Comparison of ENCODE assay signal across 11 cellular contexts in the genomic region with DNA sequence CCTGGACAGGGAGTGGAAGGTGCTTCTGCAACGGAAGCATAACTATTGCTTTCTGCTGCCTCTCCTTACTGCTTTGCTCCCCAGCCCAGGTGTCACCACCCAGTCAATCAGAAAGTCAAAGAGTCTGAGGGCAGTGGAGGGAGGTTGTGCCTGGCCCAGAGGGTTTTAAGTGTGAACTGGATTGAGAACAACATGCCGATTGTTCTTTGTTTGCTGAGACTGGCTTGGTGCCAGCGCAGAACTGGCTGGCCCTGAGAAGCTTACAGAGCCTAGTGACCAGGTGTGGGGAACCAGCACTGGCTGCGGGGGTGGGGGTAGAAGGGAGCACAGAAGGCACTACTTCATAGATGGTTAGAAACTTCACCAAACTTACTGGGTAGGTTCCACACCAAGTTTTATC. TPM values are rescaled to one million over a fixed set of nuclear protein-coding genes. Genes with fewer than 3 reads are reported as not detected.
DNase-seq lines count a peak whose midpoint lies in the region; ATAC-seq and TF ChIP-seq lines count a peak whose summit lies in the region.
"Had no signal": no experiment of that assay in that cellular context is flagged by ENCODE, and none has a peak within 500 bp of the region (broad histone marks: within the 10 kb centered on the region; RNA-seq: fewer than 3 reads in every experiment).

No MANE protein-coding gene starts in this region.

- H3K27me3 ChIP-seq in prostate gland (replicated peaks; ENCODE audit: insufficient read depth): no peaks in the 10 kb centered on the region

- intact Hi-C loops in prostate gland (cut with DNase I): no loop called here

- TF ChIP-seq POLR2A in prostate gland (IDR thresholded peaks at IDR 0.05): no peak

- peaks cover 19 to 56% of the 10 kb centered on the region in 2 donors for H3K36me3 Mint-ChIP-seq in stimulated activated naive B cell treated with anti-CD40 and anti-IgM and Interleukin-4, amounts not matched to agents 10 μg/mL and 1 μg/mL and 100 μg/mL, for 72 hours
- H3K36me3 Mint-ChIP-seq in activated T-cell treated with anti-CD3 and anti-CD28 coated beads, Interleukin-2, amount 50 U/mL, for 4 hours (ENCODE audit: insufficient read depth): peaks cover 8% of the 10 kb centered on the region
- H3K36me3 Mint-ChIP-seq: stimulated activated effector memory CD8-positive, alpha-beta T cell treated with anti-CD3 and anti-CD28 coated beads, Interleukin-12 subunit alpha, Interleukin-12 subunit beta, amount 100 ng/mL, for 72 hours had no signal

- H3K4me3 Mint-ChIP-seq in stimulated activated naive B cell treated with anti-CD40 and anti-IgM and Interleukin-4, amounts not matched to agents 10 μg/mL and 1 μg/mL and 100 μg/mL, for 72 hours: no peak overlapping the region
- H3K4me3 Mint-ChIP-seq in activated T-cell treated with anti-CD3 and anti-CD28 coated beads, Interleukin-2, amount 50 U/mL, for 4 hours: no peak overlapping the region
- H3K4me3 Mint-ChIP-seq: stimulated activated effector memory CD8-positive, alpha-beta T cell treated with anti-CD3 and anti-CD28 coated beads, Interleukin-12 subunit alpha, Interleukin-12 subunit beta, amount 100 ng/mL, for 72 hours had no signal

- H3K4me1 Mint-ChIP-seq in stimulated activated naive B cell treated with anti-CD40 and anti-IgM and Interleukin-4, amounts not matched to agents 10 μg/mL and 1 μg/mL and 100 μg/mL, for 72 hours: peaks cover 3 to 7% of the 10 kb centered on the region in 2 donors
- peaks cover 2% of the 10 kb centered on the region for H3K4me1 Mint-ChIP-seq in activated T-cell treated with anti-CD3 and anti-CD28 coated beads, Interleukin-2, amount 50 U/mL, for 4 hours (ENCODE audit: low read depth)

- DNase-seq in NCI-H526 (lab: John Stamatoyannopoulos, UW) (peak; percentile 94 to 96), foreskin melanocyte (peak; percentile 6), prostate gland (ENCODE audit: low spot score) (peak; percentile 60)
- DNase-seq in stimulated activated naive B cell treated with anti-CD40 and anti-IgM and Interleukin-4, amounts not matched to agents 10 μg/mL and 1 μg/mL and 100 μg/mL, for 72 hours: no peak
- DNase-seq in activated T-cell treated with anti-CD3 and anti-CD28 coated beads, Interleukin-2, amount 50 U/mL, for 4 hours: no peak

- H3K9me3 ChIP-seq in prostate gland: no peaks in the 10 kb centered on the region

- no peak overlapping the region for H3K4me3 ChIP-seq in prostate gland
- H3K4me3 ChIP-seq: skin epidermis had no signal

- TF ChIP-seq CTCF in prostate gland (IDR thresholded peaks at IDR 0.05): no peak

- 32% methylated on average over 4 of the region's 4 CpGs for WGBS in prostate gland

- H3K27ac Mint-ChIP-seq in stimulated activated naive B cell treated with anti-CD40 and anti-IgM and Interleukin-4, amounts not matched to agents 10 μg/mL and 1 μg/mL and 100 μg/mL, for 72 hours: no peak overlapping the region
- H3K27ac Mint-ChIP-seq: stimulated activated effector memory CD8-positive, alpha-beta T cell treated with anti-CD3 and anti-CD28 coated beads, Interleukin-12 subunit alpha, Interleukin-12 subunit beta, amount 100 ng/mL, for 72 hours had no signal

- no peak overlapping the region for H3K27ac ChIP-seq in prostate gland
- H3K27ac ChIP-seq: epithelial cell of prostate, skin epidermis had no signal

- H3K36me3 ChIP-seq in prostate gland: no peaks in the 10 kb centered on the region

- H3K27me3 Mint-ChIP-seq in stimulated activated naive B cell treated with anti-CD40 and anti-IgM and Interleukin-4, amounts not matched to agents 10 μg/mL and 1 μg/mL and 100 μg/mL, for 72 hours: peaks cover 0 to 2% of the 10 kb centered on the region in 2 donors
- H3K27me3 Mint-ChIP-seq in activated T-cell treated with anti-CD3 and anti-CD28 coated beads, Interleukin-2, amount 50 U/mL, for 4 hours (ENCODE audit: low read depth): no peaks in the 10 kb centered on the region

- peaks cover 23 to 25% of the 10 kb centered on the region in 2 donors for H3K9me3 Mint-ChIP-seq in stimulated activated naive B cell treated with anti-CD40 and anti-IgM and Interleukin-4, amounts not matched to agents 10 μg/mL and 1 μg/mL and 100 μg/mL, for 72 hours
- peaks cover 23% of the 10 kb centered on the region for H3K9me3 Mint-ChIP-seq in activated T-cell treated with anti-CD3 and anti-CD28 coated beads, Interleukin-2, amount 50 U/mL, for 4 hours

- ATAC-seq in GM18868 (IDR thresholded peaks at IDR 0.05; ENCODE audit: unreplicated experiment): peak; percentile 72
- no peak for ATAC-seq in stimulated activated naive B cell treated with anti-CD40 and anti-IgM and Interleukin-4, amounts not matched to agents 10 μg/mL and 1 μg/mL and 100 μg/mL, for 72 hours (replicated peaks)
- no peak for ATAC-seq in HG02642 (IDR thresholded peaks at IDR 0.05; ENCODE audit: poor library complexity, unreplicated experiment)
- ATAC-seq in HG03095 (IDR thresholded peaks at IDR 0.05; ENCODE audit: unreplicated experiment): no peak
- no peak for ATAC-seq in activated T-cell treated with anti-CD3 and anti-CD28 coated beads, Interleukin-2, amount 50 U/mL, for 4 hours
- ATAC-seq: stimulated activated effector memory CD8-positive, alpha-beta T cell treated with anti-CD3 and anti-CD28 coated beads, Interleukin-12 subunit alpha, Interleukin-12 subunit beta, amount 100 ng/mL, for 72 hours had no signal

- H3K4me1 ChIP-seq in prostate gland (replicated peaks): no peaks in the 10 kb centered on the region

RNA-seq across cellular contexts. Expression of gene ENPP4, which starts 31.1 kb away (rescaled TPM):
- 10 to 100 TPM; 16.9 to 17.5 TPM for total RNA-seq in prostate gland
- total RNA-seq in activated T-cell treated with anti-CD3 and anti-CD28 coated beads, Interleukin-2, amount 50 U/mL, for 4 hours: 1 to 10 TPM; 7.8 to 9.0 (median 8.5) TPM

Comparison
In these comparisons a context has a peak if more than half of its experiments do, and no peak if none do; other contexts are left out.
1. DNase-seq: peak in NCI-H526 (2 of 2), foreskin melanocyte (single experiment) and prostate gland (single experiment); none in stimulated activated naive B cell treated with anti-CD40 and anti-IgM and Interleukin-4, amounts not matched to agents 10 μg/mL and 1 μg/mL and 100 μg/mL, for 72 hours (single experiment) and activated T-cell treated with anti-CD3 and anti-CD28 coated beads, Interleukin-2, amount 50 U/mL, for 4 hours (single experiment).